1 cellular context compared by ENCODE assay signal in the genomic region with DNA sequence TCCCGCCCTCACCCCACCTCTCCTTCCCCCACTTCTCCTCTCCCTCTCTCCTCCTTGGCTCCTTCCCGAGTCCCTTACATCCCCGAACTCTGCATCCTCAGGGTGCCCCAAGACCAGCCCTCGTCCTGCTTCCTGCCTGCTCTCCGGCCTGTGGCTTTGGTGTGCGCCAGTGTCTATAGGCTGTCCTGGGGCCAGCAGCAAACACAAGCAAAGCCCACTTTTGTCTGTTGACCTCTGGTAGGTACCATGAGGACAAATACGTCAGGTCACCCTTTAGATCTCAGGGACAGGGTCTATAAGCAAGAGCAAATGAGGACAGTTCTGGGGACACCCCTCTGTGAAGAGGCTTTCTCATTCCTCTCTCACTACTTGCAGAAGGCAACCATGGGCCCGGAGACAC.
TF ChIP-seq lines count a peak whose summit lies in the region.

No MANE protein-coding gene starts in this region.

TF ChIP-seq in GM12878, 131 proteins besides CTCF, POLR2A, EP300 and RAD21:
- TF ChIP-seq EZH2 (IDR thresholded peaks at IDR 0.05; ENCODE audit: borderline replicate concordance, control insufficient read depth, low read depth, low read length), result no peak
- peak; percentile 47; the same call in 1 of the 2 replicates for TF ChIP-seq HDGF (IDR thresholded peaks at IDR 0.05)
TF ChIP-seq in GM12878: peak in this region for 1.
